In genomic region chr6:113466526-113466925, GRCh38 we compare ENCODE assay signal across 1 cellular context.
TF ChIP-seq lines count a peak whose summit lies in the region.

No MANE protein-coding gene starts in this region.

TF ChIP-seq in GM23338, 12 proteins besides CTCF, POLR2A, EP300 and RAD21 (continued from another document):
- TF ChIP-seq REST (IDR thresholded peaks at IDR 0.05; ENCODE audit: unreplicated experiment) = no peak
- no peak for TF ChIP-seq ZNF331 (CRISPR knock-in tag; IDR thresholded peaks at IDR 0.05; ENCODE audit: low read depth)
- TF ChIP-seq EZH2phosphoT487 (IDR thresholded peaks at IDR 0.05; ENCODE audit: unreplicated experiment) = no peak
- no peak for TF ChIP-seq POLR2AphosphoS5 (IDR thresholded peaks at IDR 0.05; ENCODE audit: low read depth)
- no peak for TF ChIP-seq JUNB (IDR thresholded peaks at IDR 0.05; ENCODE audit: unreplicated experiment)
